In the genomic region with DNA sequence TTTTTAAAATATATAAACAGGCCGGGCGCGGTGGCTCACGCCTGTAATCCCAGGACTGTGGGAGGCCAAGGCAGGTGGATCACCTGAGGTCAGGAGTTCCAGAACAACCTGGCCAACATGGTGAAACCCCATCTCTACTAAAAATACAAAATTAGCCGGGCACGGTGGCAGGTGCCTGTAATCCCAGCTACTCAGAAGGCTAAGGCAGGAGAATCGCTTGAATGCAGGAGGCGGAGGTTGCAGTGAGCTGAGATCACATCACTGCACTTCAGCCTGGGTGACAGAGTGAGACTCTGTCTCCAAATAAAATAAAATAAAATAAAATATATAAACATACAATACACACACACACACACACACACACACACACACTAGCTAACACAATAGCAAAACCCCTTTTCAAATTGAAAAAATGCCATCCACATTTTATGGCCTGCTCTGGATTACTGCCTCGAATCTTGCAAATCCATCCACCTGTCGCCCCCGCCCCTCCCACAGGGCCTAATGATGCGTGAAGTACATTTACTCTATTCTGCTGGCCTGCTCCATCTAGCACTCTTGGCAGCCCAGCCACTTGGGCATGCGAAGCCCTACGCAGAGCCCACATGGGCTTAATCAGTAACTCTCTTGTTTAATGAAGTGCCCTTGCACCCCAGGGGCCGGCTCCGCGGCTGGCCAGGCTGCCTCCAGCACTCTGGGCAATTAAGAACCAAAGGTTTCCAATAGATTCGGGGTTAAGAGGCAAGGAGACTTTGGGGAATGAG, we compare ENCODE assay signal across 9 cellular contexts. TPM values are rescaled to one million over a fixed set of nuclear protein-coding genes. Genes with fewer than 3 reads are reported as not detected.
DNase-seq lines count a peak whose midpoint lies in the region; ATAC-seq and TF ChIP-seq lines count a peak whose summit lies in the region.
"Not testable (repeated sequence)": the region's sequence is repeated elsewhere in the genome, so short reads cannot be mapped to it uniquely, and the experiment has no call there.
"Had no signal": no experiment of that assay in that cellular context is flagged by ENCODE, and none has a peak within 500 bp of the region (broad histone marks: within the 10 kb centered on the region; RNA-seq: fewer than 3 reads in every experiment).

No MANE protein-coding gene starts in this region.

- H3K27ac Mint-ChIP-seq in nephron progenitor cell = peak overlapping the region; percentile 27

- H3K36me3 Mint-ChIP-seq in nephron progenitor cell (ENCODE audit: low read depth) = not testable (repeated sequence)

- not testable (repeated sequence) for H3K9me3 ChIP-seq in body of pancreas, upper lobe of right lung

- H3K27ac ChIP-seq in body of pancreas = not testable (repeated sequence)
- peak overlapping the region; percentile 36 for H3K27ac ChIP-seq in upper lobe of right lung

- 82% methylated on average over 18 of the region's 18 CpGs for WGBS in body of pancreas, 2 donors

- H3K4me3 ChIP-seq in body of pancreas; kidney epithelial cell (ENCODE audit: low read depth, low read length); upper lobe of right lung: not testable (repeated sequence)

- H3K4me3 Mint-ChIP-seq in nephron progenitor cell = not testable (repeated sequence)

- peaks cover 13% of the 10 kb centered on the region for H3K27me3 Mint-ChIP-seq in nephron progenitor cell (ENCODE audit: low read depth, poor library complexity)

- H3K27me3 ChIP-seq in body of pancreas; kidney epithelial cell (ENCODE audit: control insufficient read depth, insufficient read depth, low read length); upper lobe of right lung: not testable (repeated sequence)

- not testable (repeated sequence) for TF ChIP-seq CTCF in body of pancreas (IDR thresholded peaks at IDR 0.05); kidney epithelial cell (IDR thresholded peaks at IDR 0.05; ENCODE audit: insufficient read depth, low read length, poor library complexity, severe bottlenecking); nephron progenitor cell (IDR thresholded peaks at IDR 0.05); upper lobe of right lung (IDR thresholded peaks at IDR 0.05)

- ATAC-seq in body of pancreas (peak; percentile 65), upper lobe of right lung (peak; percentile 93)

- not testable (repeated sequence) for H3K9me3 Mint-ChIP-seq in nephron progenitor cell

- not testable (repeated sequence) for H3K36me3 ChIP-seq in body of pancreas (replicated peaks in 1 of 2; ENCODE audit: insufficient read depth in 1 of 2, low read depth in 2 of 2); kidney epithelial cell (ENCODE audit: control insufficient read depth, insufficient read depth, low read length); upper lobe of right lung

- not testable (repeated sequence) for H3K4me1 ChIP-seq in body of pancreas, upper lobe of right lung

- DNase-seq in DMS53 (lab: John Stamatoyannopoulos, UW) (peak; percentile 98), NCI-H1436 (lab: John Stamatoyannopoulos, UW) (peak; percentile 48), NCI-H2171 (lab: John Stamatoyannopoulos, UW) (peak; percentile 69), NCI-H748 (lab: John Stamatoyannopoulos, UW; ENCODE audit: unreplicated experiment) (peak; percentile 91), body of pancreas (peak in 3 of 4 donors; percentile 43 to 63 (median 62)), kidney epithelial cell (ENCODE audit: low read depth) (peak; percentile 67), nephron progenitor cell (peak; percentile 62), upper lobe of right lung (peak; percentile 89)

- not testable (repeated sequence) for TF ChIP-seq POLR2A in body of pancreas (IDR thresholded peaks at IDR 0.05)

- intact Hi-C loops in body of pancreas (cut with DNase I); upper lobe of right lung (cut with DNase I): not testable (repeated sequence)

- not testable (repeated sequence) for H3K4me1 Mint-ChIP-seq in nephron progenitor cell

RNA-seq across cellular contexts. Expression of gene TFCP2L1, which starts 57.4 kb away (rescaled TPM):
- 1 to 10 TPM; 4.6 to 8.3 TPM for total RNA-seq in body of pancreas
- total RNA-seq in kidney epithelial cell = 4.5 and 5.9 TPM in 2 replicates
- total RNA-seq in upper lobe of right lung = 22.0 TPM
- total RNA-seq: T-helper 1 cell treated with Interleukin-12 subunit alpha and Interleukin-12 subunit beta and Interleukin-4 antibody, amounts not matched to agents 30 ng/mL and 1 ng/mL, for 36 hours had no signal

Comparison
In these comparisons a context has a peak if more than half of its experiments do, and no peak if none do; other contexts are left out.
1. DNase-seq: peak in every context shown above with its lines; median percentile 98 in DMS53; 91 in NCI-H748; 89 in upper lobe of right lung; 69 in NCI-H2171; 67 in kidney epithelial cell; 62 in body of pancreas; 62 in nephron progenitor cell; 48 in NCI-H1436.